In genomic region chr1:14067686-14068085, GRCh38 we compare ENCODE assay signal across 21 cellular contexts.
"Had no signal": no experiment of that assay in that cellular context is flagged by ENCODE, and none has a peak within 500 bp of the region (broad histone marks: within the 10 kb centered on the region; RNA-seq: fewer than 3 reads in every experiment).

No MANE protein-coding gene starts in this region.

- ATAC-seq: body of pancreas; esophagus mucosa; lower lobe of right lung; sciatic nerve; stimulated activated naive CD8-positive, alpha-beta T cell treated with anti-CD3 and anti-CD28 coated beads, Interleukin-15, amount 100 ng/mL, for 72 hours had no signal

- H3K27me3 Mint-ChIP-seq: type B pancreatic cell had no signal

- H3K4me1 ChIP-seq: body of pancreas, lower lobe of right lung, testis had no signal

- H3K9me3 Mint-ChIP-seq: activated T-helper 1 cell treated with anti-CD3 and anti-CD28 coated beads, Interleukin-12 subunit alpha, Interleukin-12 subunit beta, Interleukin-2, Interleukin-4 antibody, amounts not matched to agents 30 ng/mL and 10 ng/mL and 1 ng/mL, durations not matched to agents 14 hours and 24 hours and 36 hours; stimulated activated naive CD8-positive, alpha-beta T cell treated with anti-CD3 and anti-CD28 coated beads, Interleukin-15, amount 100 ng/mL, for 72 hours; T-helper 2 cell treated with Interferon-gamma antibody and Interleukin-4, amounts not matched to agents 5 μg/mL and 100 μg/mL, for 36 hours; type B pancreatic cell had no signal

- H3K4me3 Mint-ChIP-seq: activated naive CD8-positive, alpha-beta T cell; activated T-helper 1 cell treated with anti-CD3 and anti-CD28 coated beads, Interleukin-12 subunit alpha, Interleukin-12 subunit beta, Interleukin-2, Interleukin-4 antibody, amounts not matched to agents 30 ng/mL and 10 ng/mL and 1 ng/mL, durations not matched to agents 14 hours and 24 hours and 36 hours; neural crest cell; stimulated activated naive CD8-positive, alpha-beta T cell treated with anti-CD3 and anti-CD28 coated beads, Interleukin-15, amount 100 ng/mL, for 72 hours; T-helper 2 cell treated with Interferon-gamma antibody and Interleukin-4, amounts not matched to agents 5 μg/mL and 100 μg/mL, for 36 hours; type B pancreatic cell had no signal

- DNase-seq: activated CD4-positive, alpha-beta T cell treated with anti-CD3 and anti-CD28 coated beads, Interleukin-2, amount 50 U/mL, for 4 hours; activated gamma-delta T cell treated with Interleukin-2 at 50 U/mL for 16 hours; body of pancreas; central memory CD4-positive, alpha-beta T cell; islet precursor cell; lower lobe of right lung; ovary; SK-N-SH; stimulated activated CD4-positive, alpha-beta T cell treated with anti-CD3 and anti-CD28 coated beads, Interleukin-4, amount 100 ng/mL, for 1 hour; stimulated activated naive CD8-positive, alpha-beta T cell treated with anti-CD3 and anti-CD28 coated beads, Interleukin-15, amount 100 ng/mL, for 72 hours; testis had no signal

- H3K27ac ChIP-seq: body of pancreas, coronary artery, hepatocyte, lower lobe of right lung, ovary, testis had no signal

- H3K27me3 ChIP-seq: body of pancreas, hepatocyte, ovary, testis had no signal

- H3K36me3 ChIP-seq: lower lobe of right lung, ovary had no signal

- H3K36me3 Mint-ChIP-seq: activated naive CD8-positive, alpha-beta T cell; type B pancreatic cell had no signal

- H3K79me2 ChIP-seq: hepatocyte had no signal

- H3K9ac ChIP-seq: SK-N-SH had no signal

- H3K4me1 Mint-ChIP-seq: neural crest cell; stimulated activated naive CD8-positive, alpha-beta T cell treated with anti-CD3 and anti-CD28 coated beads, Interleukin-15, amount 100 ng/mL, for 72 hours had no signal

- H3K4me2 ChIP-seq: hepatocyte, SK-N-SH, smooth muscle cell had no signal

- H3K27ac Mint-ChIP-seq: activated naive CD8-positive, alpha-beta T cell; activated T-helper 1 cell treated with anti-CD3 and anti-CD28 coated beads, Interleukin-12 subunit alpha, Interleukin-12 subunit beta, Interleukin-2, Interleukin-4 antibody, amounts not matched to agents 30 ng/mL and 10 ng/mL and 1 ng/mL, durations not matched to agents 14 hours and 24 hours and 36 hours; stimulated activated naive CD8-positive, alpha-beta T cell treated with anti-CD3 and anti-CD28 coated beads, Interleukin-15, amount 100 ng/mL, for 72 hours; T-helper 2 cell treated with Interferon-gamma antibody and Interleukin-4, amounts not matched to agents 5 μg/mL and 100 μg/mL, for 36 hours; type B pancreatic cell had no signal

- H3K9me3 ChIP-seq: body of pancreas, lower lobe of right lung, ovary, SK-N-SH, testis had no signal

- H3K4me3 ChIP-seq: body of pancreas, coronary artery, hepatocyte, lower lobe of right lung, ovary, smooth muscle cell, testis had no signal
